In genomic region chrX:37350034-37350365, GRCh38 we compare ENCODE assay signal across 8 cellular contexts. TPM values are rescaled to one million over a fixed set of nuclear protein-coding genes. Genes with fewer than 3 reads are reported as not detected.
A peak's percentile ranks its signal among the peaks of the same experiment; 100 is the strongest.
DNase-seq lines count a peak whose midpoint lies in the region; ATAC-seq and TF ChIP-seq lines count a peak whose summit lies in the region.

No MANE protein-coding gene starts in this region.

- H3K27me3 Mint-ChIP-seq in naive thymus-derived CD8-positive, alpha-beta T cell = peaks cover 11 to 42% (median 13%) of the 10 kb centered on the region in 5 donors

- DNase-seq in AG09309 (ENCODE audit: low read depth) (no peak), OCI-M1 (lab: John Stamatoyannopoulos, UW) (peak; percentile 63), NCI-H2081 (lab: John Stamatoyannopoulos, UW) (no peak)
- no peak for DNase-seq in naive thymus-derived CD8-positive, alpha-beta T cell
- no peak for DNase-seq in activated CD4-positive, CD25-positive, alpha-beta regulatory T cell (lab: John Stamatoyannopoulos, UW)

- no peaks in the 10 kb centered on the region for H3K36me3 Mint-ChIP-seq in naive thymus-derived CD8-positive, alpha-beta T cell

- no peak for ATAC-seq in naive thymus-derived CD8-positive, alpha-beta T cell
- ATAC-seq in HG03175 (IDR thresholded peaks at IDR 0.05; ENCODE audit: unreplicated experiment) (no peak), HG02610 (IDR thresholded peaks at IDR 0.05; ENCODE audit: unreplicated experiment) (no peak)

- H3K9me3 ChIP-seq in esophagus (ENCODE audit: control insufficient read depth in 2 of 2, insufficient read depth in 1 of 2, low read depth in 1 of 2, low read length in 1 of 2) = no peaks in the 10 kb centered on the region

- H3K9me3 Mint-ChIP-seq in naive thymus-derived CD8-positive, alpha-beta T cell = peaks cover 0 to 6% (median 0%) of the 10 kb centered on the region in 9 donors

- WGBS in esophagus, 2 donors = 4 to 24% methylated on average over 8 of the region's 8 CpGs

- H3K4me3 ChIP-seq in AG09309 (ENCODE audit: control insufficient read depth, low read depth, low read length) (peak overlapping the region; percentile 73), esophagus (ENCODE audit: low read depth in 1 of 2, low read length in 2 of 2) (peak overlapping the region; percentile 56 to 68)

- H3K36me3 ChIP-seq in esophagus (ENCODE audit: control insufficient read depth in 2 of 2, insufficient read depth in 2 of 2, low read length in 1 of 2) = no peaks in the 10 kb centered on the region

- no peak for TF ChIP-seq CTCF in AG09309 (IDR thresholded peaks at IDR 0.05; ENCODE audit: control insufficient read depth, insufficient read depth, low read depth, low read length, missing control alignments)

- H3K4me1 Mint-ChIP-seq in naive thymus-derived CD8-positive, alpha-beta T cell = peaks cover 0 to 11% (median 7%) of the 10 kb centered on the region in 4 donors

- POLR2A ChIA-PET in naive thymus-derived CD8-positive, alpha-beta T cell (lab: Charles Lee) = no interaction called here

- H3K27me3 ChIP-seq in esophagus (ENCODE audit: control insufficient read depth in 1 of 2, insufficient read depth in 2 of 2, low read length in 2 of 2) = no peaks in the 10 kb centered on the region

- H3K4me3 Mint-ChIP-seq in naive thymus-derived CD8-positive, alpha-beta T cell = peak overlapping the region in 7 of 10 donors; percentile 15 to 69 (median 49)

- H3K27ac ChIP-seq in esophagus (ENCODE audit: low read depth in 2 of 2, low read length in 1 of 2) = peak overlapping the region in 1 of 2 donors; percentile 73

- H3K4me1 ChIP-seq in esophagus (ENCODE audit: control insufficient read depth in 2 of 2, insufficient read depth in 2 of 2, low read length in 1 of 2) = no peaks in the 10 kb centered on the region

- no peak overlapping the region for H3K27ac Mint-ChIP-seq in naive thymus-derived CD8-positive, alpha-beta T cell

RNA-seq across cellular contexts. Expression of gene PRRG1, which starts 0.8 kb away (rescaled TPM):
- polyA plus RNA-seq in esophagus = 1 to 10 TPM; 1.8 to 1.9 TPM
- not detected for total RNA-seq in naive thymus-derived CD8-positive, alpha-beta T cell
- polyA plus RNA-seq in naive thymus-derived CD8-positive, alpha-beta T cell = not detected
